Comparison of ENCODE assay signal across 11 cellular contexts in the genomic region with DNA sequence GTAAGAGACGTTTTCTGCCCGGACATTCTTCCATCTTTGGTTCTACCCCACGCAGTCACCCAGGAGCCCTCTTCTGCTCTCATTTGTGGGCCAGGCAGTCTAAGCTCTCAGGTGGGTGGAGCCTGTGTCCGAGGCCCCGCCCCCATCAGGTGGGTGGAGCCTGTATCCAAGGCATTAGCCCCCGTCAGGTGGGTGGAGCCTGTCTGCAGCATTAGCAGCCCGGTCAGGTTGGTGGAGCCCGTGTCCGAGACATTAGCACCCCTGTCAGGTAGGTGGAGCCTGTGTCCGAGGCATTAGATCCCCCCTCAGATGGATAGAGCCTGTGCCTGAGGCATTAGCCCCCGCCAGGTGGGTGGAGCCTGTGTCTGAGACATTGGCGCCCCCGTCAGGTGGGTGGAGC. TPM values are rescaled to one million over a fixed set of nuclear protein-coding genes. Genes with fewer than 3 reads are reported as not detected.
DNase-seq lines count a peak whose midpoint lies in the region; ATAC-seq and TF ChIP-seq lines count a peak whose summit lies in the region.
"Had no signal": no experiment of that assay in that cellular context is flagged by ENCODE, and none has a peak within 500 bp of the region (broad histone marks: within the 10 kb centered on the region; RNA-seq: fewer than 3 reads in every experiment).

No MANE protein-coding gene starts in this region.

- no peaks in the 10 kb centered on the region for H3K4me1 Mint-ChIP-seq in activated T-helper 17 cell treated with anti-CD3 and anti-CD28 coated beads, Interleukin-2, amount 50 U/mL, for 72 hours

- CTCF ChIA-PET in RWPE1 (lab: Yijun Ruan, JAX): no interaction called here

- ATAC-seq in activated T-helper 17 cell treated with anti-CD3 and anti-CD28 coated beads, Interleukin-2, amount 50 U/mL, for 72 hours (replicated peaks): peak; percentile 31
- ATAC-seq in GM21737 (IDR thresholded peaks at IDR 0.05; ENCODE audit: unreplicated experiment) (no peak), HG03460 (IDR thresholded peaks at IDR 0.05; ENCODE audit: unreplicated experiment) (no peak), HG03108 (IDR thresholded peaks at IDR 0.05; ENCODE audit: unreplicated experiment) (no peak)

- peak overlapping the region; percentile 95; the same call in 1 of the 2 replicates for H3K27ac ChIP-seq in RWPE1
- H3K27ac ChIP-seq: skin epidermis, VCaP had no signal

- no peak overlapping the region for H3K4me3 Mint-ChIP-seq in activated T-helper 17 cell treated with anti-CD3 and anti-CD28 coated beads, Interleukin-2, amount 50 U/mL, for 72 hours

- peaks cover 69% of the 10 kb centered on the region for H3K36me3 Mint-ChIP-seq in activated T-helper 17 cell treated with anti-CD3 and anti-CD28 coated beads, Interleukin-2, amount 50 U/mL, for 72 hours (ENCODE audit: low read depth)

- no peak for TF ChIP-seq CTCF in RWPE1 (conservative IDR thresholded peaks at IDR 0.05; ENCODE audit: low read depth)

- peak; percentile 51 for DNase-seq in GM03348 (ENCODE audit: low spot score)
- DNase-seq in RWPE1 (ENCODE audit: low spot score): peak; percentile 33
- peak; percentile 52 for DNase-seq in stimulated activated CD4-positive, alpha-beta T cell treated with anti-CD3 and anti-CD28 coated beads, Interleukin-1b, Interleukin-23, amount 100 ng/mL, for 48 hours
- no peak for DNase-seq in hypothalamus (lab: John Stamatoyannopoulos, UW)
- DNase-seq: kidney glomerular epithelial cell had no signal

- POLR2A ChIA-PET in RWPE1 (lab: Yijun Ruan, JAX; ENCODE audit: low non-redundant PET): no interaction called here

- H3K9me3 Mint-ChIP-seq in activated T-helper 17 cell treated with anti-CD3 and anti-CD28 coated beads, Interleukin-2, amount 50 U/mL, for 72 hours: no peaks in the 10 kb centered on the region

- no peak overlapping the region for H3K27ac Mint-ChIP-seq in activated T-helper 17 cell treated with anti-CD3 and anti-CD28 coated beads, Interleukin-2, amount 50 U/mL, for 72 hours

- no peaks in the 10 kb centered on the region for H3K27me3 Mint-ChIP-seq in activated T-helper 17 cell treated with anti-CD3 and anti-CD28 coated beads, Interleukin-2, amount 50 U/mL, for 72 hours

RNA-seq across cellular contexts. Expression of gene C13orf46, which starts 45.5 kb away (rescaled TPM):
- 1 to 10 TPM; 1.3 to 3.9 TPM for total RNA-seq in activated T-helper 17 cell treated with anti-CD3 and anti-CD28 coated beads, Interleukin-2, amount 50 U/mL, for 72 hours

Comparison
In these comparisons a context has a peak if more than half of its experiments do, and no peak if none do; other contexts are left out.
1. DNase-seq: peak in GM03348 (single experiment), RWPE1 (single experiment) and stimulated activated CD4-positive, alpha-beta T cell treated with anti-CD3 and anti-CD28 coated beads, Interleukin-1b, Interleukin-23, amount 100 ng/mL, for 48 hours (single experiment); none in hypothalamus (0 of 51).